Comparison of ENCODE assay signal across 33 cellular contexts in the genomic region with DNA sequence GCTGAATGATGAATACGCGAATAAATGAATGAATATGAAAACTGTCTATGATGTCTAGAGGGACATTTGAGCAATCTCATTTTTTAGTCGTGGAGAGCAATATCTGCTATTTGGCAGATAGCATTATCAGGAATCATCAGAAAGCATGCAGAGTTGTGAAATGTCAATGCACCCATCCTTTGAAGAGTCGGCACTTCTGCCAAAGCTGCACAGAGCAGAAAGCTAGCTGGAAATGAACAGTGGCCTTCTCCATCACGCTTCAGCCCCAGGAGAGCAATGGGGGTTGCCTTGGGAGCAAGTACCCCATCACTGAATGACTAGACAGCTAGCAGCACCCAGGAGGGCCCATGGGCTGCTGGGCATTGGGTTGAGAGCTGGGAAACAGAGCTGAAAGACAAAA.
"Had no signal": no experiment of that assay in that cellular context is flagged by ENCODE, and none has a peak within 500 bp of the region (broad histone marks: within the 10 kb centered on the region; RNA-seq: fewer than 3 reads in every experiment).

No MANE protein-coding gene starts in this region.

- H3K36me3 ChIP-seq: ascending aorta, cardiac muscle cell, WERI-Rb-1 had no signal

- ATAC-seq: activated CD8-positive, alpha-beta T cell treated with anti-CD3 and anti-CD28 coated beads for 36 hours; activated T-cell treated with anti-CD3 and anti-CD28 coated beads, Interleukin-2, amount 50 U/mL, for 72 hours; activated T-helper 17 cell treated with anti-CD3 and anti-CD28 coated beads, Interleukin-2, amount 50 U/mL, for 72 hours had no signal

- DNase-seq: activated CD4-positive, alpha-beta T cell treated with anti-CD3 and anti-CD28 coated beads for 1 hour; activated CD4-positive, alpha-beta T cell treated with anti-CD3 and anti-CD28 coated beads, Interleukin-2, amount 10 ng/mL, durations not matched to agents 24 days and 14 days; activated CD4-positive, alpha-beta T cell treated with anti-CD3 and anti-CD28 coated beads, Interleukin-2, amount 50 U/mL, for 4 hours; activated CD4-positive, CD25-positive, alpha-beta regulatory T cell; activated CD8-positive, alpha-beta T cell treated with anti-CD3 and anti-CD28 coated beads for 36 hours; activated effector memory CD4-positive, alpha-beta T cell treated with anti-CD3 and anti-CD28 coated beads, Interleukin-2, amount 50 U/mL, for 16 hours; activated naive CD4-positive, alpha-beta T cell; activated naive CD4-positive, alpha-beta T cell treated with anti-CD3 and anti-CD28 coated beads, Interleukin-2, amount 50 U/mL, for 16 hours; activated naive CD8-positive, alpha-beta T cell treated with anti-CD3 and anti-CD28 coated beads for 36 hours; activated T-cell treated with anti-CD3 and anti-CD28 coated beads, Interleukin-2, amount 50 U/mL, for 1 hour; activated T-cell treated with anti-CD3 and anti-CD28 coated beads, Interleukin-2, amount 50 U/mL, for 72 hours; amniotic stem cell; MM.1S; NCI-H1048; NCI-H1105 treated with DMSO at 0.1 percent for 48 hours; NCI-H1436 treated with DMSO at 0.1 percent for 48 hours; NCI-H1694 treated with DMSO at 0.1 percent for 48 hours; NCI-H2029; NCI-H345; NCI-H526; NCI-H748 treated with DMSO at 0.1 percent for 48 hours; NK-92 treated with Interleukin-12 subunit alpha and Interleukin-12 subunit beta, amount 100 ng/mL, for 24 hours; PC-9; Right ventricle myocardium superior; SW 1271; T-helper 1 cell; T-helper 2 cell; T1000; WERI-Rb-1 had no signal

- H3K9me3 ChIP-seq: ascending aorta had no signal

- H3K4me1 ChIP-seq: ascending aorta had no signal

- H3K27ac ChIP-seq: ascending aorta, cardiac muscle cell, KMS-11, PC-9, WERI-Rb-1 had no signal

- H3K27me3 ChIP-seq: ascending aorta had no signal

- H3K4me3 ChIP-seq: ascending aorta, cardiac muscle cell, PC-9 had no signal
